ENCODE assay signal across 30 cellular contexts in genomic region chr3:80445053-80445452, GRCh38.
"Had no signal": no experiment of that assay in that cellular context is flagged by ENCODE, and none has a peak within 500 bp of the region (broad histone marks: within the 10 kb centered on the region; RNA-seq: fewer than 3 reads in every experiment).

No MANE protein-coding gene starts in this region.

- H3K27ac ChIP-seq: ascending aorta, breast epithelium, cardiac muscle cell, colonic mucosa, epithelial cell of prostate, esophagus squamous epithelium, gastroesophageal sphincter, heart right ventricle had no signal

- H3K4me3 ChIP-seq: ascending aorta, breast epithelium, cardiac muscle cell, colonic mucosa, esophagus squamous epithelium, gastroesophageal sphincter, heart right ventricle had no signal

- DNase-seq: activated CD4-positive, alpha-beta memory T cell treated with anti-CD3 and anti-CD28 coated beads, Interleukin-2, amount 10 ng/mL, durations not matched to agents 7 days and 5 days; activated CD4-positive, alpha-beta T cell treated with anti-CD3 and anti-CD28 coated beads for 1 hour; activated CD4-positive, alpha-beta T cell treated with anti-CD3 and anti-CD28 coated beads for 4 hours; activated CD4-positive, alpha-beta T cell treated with anti-CD3 and anti-CD28 coated beads, Interleukin-2, amount 10 ng/mL, durations not matched to agents 7 days and 5 days; activated CD4-positive, alpha-beta T cell treated with anti-CD3 and anti-CD28 coated beads, Interleukin-2, amount 50 U/mL, for 4 hours; activated CD8-positive, alpha-beta memory T cell treated with anti-CD3 and anti-CD28 coated beads, Interleukin-2, amount 50 U/mL, for 48 hours; activated gamma-delta T cell; activated naive CD4-positive, alpha-beta T cell; activated naive CD4-positive, alpha-beta T cell treated with anti-CD3 and anti-CD28 coated beads, Interleukin-2, amount 10 ng/mL, durations not matched to agents 7 days and 5 days; activated naive CD8-positive, alpha-beta T cell treated with anti-CD3 and anti-CD28 coated beads, Interleukin-2, amount 10 ng/mL, durations not matched to agents 7 days and 5 days; activated T-cell treated with anti-CD3 and anti-CD28 coated beads for 4 hours; activated T-cell treated with anti-CD3 and anti-CD28 coated beads, Interleukin-2, amount 50 U/mL, for 24 hours; activated T-cell treated with anti-CD3 and anti-CD28 coated beads, Interleukin-2, amount 50 U/mL, for 72 hours; central memory CD4-positive, alpha-beta T cell; cerebellar nuclear complex; colonic mucosa; effector CD8-positive, alpha-beta T cell; esophagus squamous epithelium; foreskin melanocyte; heart right ventricle; T-helper 2 cell had no signal

- H3K36me3 ChIP-seq: ascending aorta, breast epithelium, cardiac muscle cell, colonic mucosa, esophagus squamous epithelium, gastroesophageal sphincter, heart right ventricle had no signal

- H3K27me3 Mint-ChIP-seq: activated CD4-positive, alpha-beta memory T cell treated with anti-CD3 and anti-CD28 coated beads, Interleukin-2, amount 10 ng/mL, durations not matched to agents 7 days and 5 days; activated CD4-positive, alpha-beta T cell treated with anti-CD3 and anti-CD28 coated beads, Interleukin-2, amount 10 ng/mL, durations not matched to agents 7 days and 5 days; activated naive CD4-positive, alpha-beta T cell treated with anti-CD3 and anti-CD28 coated beads, Interleukin-2, amount 10 ng/mL, durations not matched to agents 7 days and 5 days; activated naive CD8-positive, alpha-beta T cell treated with anti-CD3 and anti-CD28 coated beads, Interleukin-2, amount 10 ng/mL, durations not matched to agents 7 days and 5 days; activated T-cell treated with anti-CD3 and anti-CD28 coated beads, Interleukin-2, amount 50 U/mL, for 24 hours; brain had no signal

- H3K27me3 ChIP-seq: ascending aorta, breast epithelium, cardiac muscle cell, colonic mucosa, esophagus squamous epithelium, gastroesophageal sphincter, heart right ventricle had no signal

- H3K9me3 Mint-ChIP-seq: activated CD4-positive, alpha-beta memory T cell treated with anti-CD3 and anti-CD28 coated beads, Interleukin-2, amount 10 ng/mL, durations not matched to agents 7 days and 5 days; activated CD4-positive, alpha-beta T cell treated with anti-CD3 and anti-CD28 coated beads, Interleukin-2, amount 10 ng/mL, durations not matched to agents 7 days and 5 days; activated naive CD8-positive, alpha-beta T cell treated with anti-CD3 and anti-CD28 coated beads, Interleukin-2, amount 10 ng/mL, durations not matched to agents 7 days and 5 days; activated T-cell treated with anti-CD3 and anti-CD28 coated beads, Interleukin-2, amount 50 U/mL, for 24 hours; brain had no signal

- H3K4me1 ChIP-seq: ascending aorta, breast epithelium, colonic mucosa, esophagus squamous epithelium, gastroesophageal sphincter, heart right ventricle had no signal

- H3K36me3 Mint-ChIP-seq: activated naive CD4-positive, alpha-beta T cell treated with anti-CD3 and anti-CD28 coated beads, Interleukin-2, amount 10 ng/mL, durations not matched to agents 7 days and 5 days; activated naive CD4-positive, alpha-beta T cell treated with anti-CD3 and anti-CD28 coated beads, Interleukin-2, amount 50 U/mL, for 72 hours; activated naive CD8-positive, alpha-beta T cell treated with anti-CD3 and anti-CD28 coated beads, Interleukin-2, amount 10 ng/mL, durations not matched to agents 7 days and 5 days; brain had no signal

- ATAC-seq: activated naive CD4-positive, alpha-beta T cell treated with anti-CD3 and anti-CD28 coated beads, Interleukin-2, amount 50 U/mL, for 72 hours; activated T-cell treated with anti-CD3 and anti-CD28 coated beads, Interleukin-2, amount 50 U/mL, for 72 hours; gastroesophageal sphincter; heart right ventricle had no signal

- H3K27ac Mint-ChIP-seq: activated CD4-positive, alpha-beta memory T cell treated with anti-CD3 and anti-CD28 coated beads, Interleukin-2, amount 10 ng/mL, durations not matched to agents 7 days and 5 days; activated CD4-positive, alpha-beta T cell treated with anti-CD3 and anti-CD28 coated beads, Interleukin-2, amount 10 ng/mL, durations not matched to agents 7 days and 5 days; activated naive CD4-positive, alpha-beta T cell treated with anti-CD3 and anti-CD28 coated beads, Interleukin-2, amount 10 ng/mL, durations not matched to agents 7 days and 5 days; activated naive CD4-positive, alpha-beta T cell treated with anti-CD3 and anti-CD28 coated beads, Interleukin-2, amount 50 U/mL, for 72 hours; activated naive CD8-positive, alpha-beta T cell treated with anti-CD3 and anti-CD28 coated beads, Interleukin-2, amount 10 ng/mL, durations not matched to agents 7 days and 5 days; activated T-cell treated with anti-CD3 and anti-CD28 coated beads, Interleukin-2, amount 50 U/mL, for 24 hours; activated T-cell treated with anti-CD3 and anti-CD28 coated beads, Interleukin-2, amount 50 U/mL, for 72 hours; brain had no signal

- FAIRE-seq: endometrium, endothelial cell of umbilical vein had no signal

- H3K9me3 ChIP-seq: ascending aorta, breast epithelium, colonic mucosa, esophagus squamous epithelium, gastroesophageal sphincter, heart right ventricle had no signal

- H3K4me3 Mint-ChIP-seq: activated CD4-positive, alpha-beta memory T cell treated with anti-CD3 and anti-CD28 coated beads, Interleukin-2, amount 10 ng/mL, durations not matched to agents 7 days and 5 days; activated CD4-positive, alpha-beta T cell treated with anti-CD3 and anti-CD28 coated beads, Interleukin-2, amount 10 ng/mL, durations not matched to agents 7 days and 5 days; activated naive CD4-positive, alpha-beta T cell treated with anti-CD3 and anti-CD28 coated beads, Interleukin-2, amount 10 ng/mL, durations not matched to agents 7 days and 5 days; activated naive CD8-positive, alpha-beta T cell treated with anti-CD3 and anti-CD28 coated beads, Interleukin-2, amount 10 ng/mL, durations not matched to agents 7 days and 5 days; activated T-cell treated with anti-CD3 and anti-CD28 coated beads, Interleukin-2, amount 50 U/mL, for 24 hours; activated T-cell treated with anti-CD3 and anti-CD28 coated beads, Interleukin-2, amount 50 U/mL, for 72 hours; brain had no signal

- H3K4me1 Mint-ChIP-seq: activated CD4-positive, alpha-beta memory T cell treated with anti-CD3 and anti-CD28 coated beads, Interleukin-2, amount 10 ng/mL, durations not matched to agents 7 days and 5 days; activated CD4-positive, alpha-beta T cell treated with anti-CD3 and anti-CD28 coated beads, Interleukin-2, amount 10 ng/mL, durations not matched to agents 7 days and 5 days; activated naive CD4-positive, alpha-beta T cell treated with anti-CD3 and anti-CD28 coated beads, Interleukin-2, amount 10 ng/mL, durations not matched to agents 7 days and 5 days; activated naive CD8-positive, alpha-beta T cell treated with anti-CD3 and anti-CD28 coated beads, Interleukin-2, amount 10 ng/mL, durations not matched to agents 7 days and 5 days; brain had no signal
